Comparison of ENCODE assay signal across 1 cellular context in genomic region chr18:47263197-47263827, GRCh38.
TF ChIP-seq lines count a peak whose summit lies in the region.

No MANE protein-coding gene starts in this region.

TF ChIP-seq in K562, 482 proteins besides CTCF, POLR2A, EP300 and RAD21:
- TF ChIP-seq CTCFL (IDR thresholded peaks at IDR 0.05; ENCODE audit: borderline replicate concordance, insufficient read depth, low read depth, low read length, poor library complexity, severe bottlenecking) (peak; percentile 18), DLX4 (CRISPR knock-in tag; IDR thresholded peaks at IDR 0.05) (no peak)
